ENCODE assay signal across 9 cellular contexts in genomic region chr3:56795807-56796185, GRCh38. TPM values are rescaled to one million over a fixed set of nuclear protein-coding genes. Genes with fewer than 3 reads are reported as not detected.
DNase-seq lines count a peak whose midpoint lies in the region; ATAC-seq and TF ChIP-seq lines count a peak whose summit lies in the region.
"Had no signal": no experiment of that assay in that cellular context is flagged by ENCODE, and none has a peak within 500 bp of the region (broad histone marks: within the 10 kb centered on the region; RNA-seq: fewer than 3 reads in every experiment).

No MANE protein-coding gene starts in this region.

- peaks cover 59% of the 10 kb centered on the region for H3K36me3 Mint-ChIP-seq in stimulated activated naive CD8-positive, alpha-beta T cell treated with anti-CD3 and anti-CD28 coated beads, Interleukin-15, Interleukin-2, amounts not matched to agents 100 ng/mL and 50 ng/mL, for 24 hours (ENCODE audit: low read depth)
- peaks cover 78% of the 10 kb centered on the region for H3K36me3 Mint-ChIP-seq in activated CD8-positive, alpha-beta T cell treated with anti-CD3 and anti-CD28 coated beads, Interleukin-2, amount 10 ng/mL, durations not matched to agents 7 days and 5 days (ENCODE audit: low read depth)

- no peaks in the 10 kb centered on the region for H3K36me3 ChIP-seq in left lung
- H3K36me3 ChIP-seq: ovary had no signal

- H3K9me3 Mint-ChIP-seq in stimulated activated naive CD8-positive, alpha-beta T cell treated with anti-CD3 and anti-CD28 coated beads, Interleukin-15, Interleukin-2, amounts not matched to agents 100 ng/mL and 50 ng/mL, for 24 hours, result peaks cover 4% of the 10 kb centered on the region
- no peaks in the 10 kb centered on the region for H3K9me3 Mint-ChIP-seq in activated CD8-positive, alpha-beta T cell treated with anti-CD3 and anti-CD28 coated beads, Interleukin-2, amount 10 ng/mL, durations not matched to agents 7 days and 5 days (ENCODE audit: insufficient read depth)

- intact Hi-C loops in left lung (cut with DNase I), result loop anchor here in 1 of 2 donors (5.0 kb wide), 1 partner anchor 93 kb away; no protein-coding TSS in a partner anchor

- POLR2A ChIA-PET in activated CD8-positive, alpha-beta T cell treated with anti-CD3 and anti-CD28 coated beads, Interleukin-2, amount 10 ng/mL, durations not matched to agents 7 days and 5 days (lab: Charles Lee), result interaction anchor here (1.3 to 10.9 kb wide), 3 partner anchors 10 to 76 kb away, joined by 4 to 309 read pairs (median 4); no protein-coding TSS in a partner anchor

- peak overlapping the region; percentile 70 to 74 for H3K27ac ChIP-seq in left lung
- H3K27ac ChIP-seq: ovary had no signal

- CTCF ChIA-PET in activated CD8-positive, alpha-beta T cell treated with anti-CD3 and anti-CD28 coated beads, Interleukin-2, amount 10 ng/mL, durations not matched to agents 7 days and 5 days (lab: Charles Lee), result interaction anchor here (1.2 to 8.0 kb wide), 3 partner anchors 37 to 92 kb away, joined by 3 to 242 read pairs (median 3); no protein-coding TSS in a partner anchor

- no peaks in the 10 kb centered on the region for H3K27me3 ChIP-seq in left lung
- H3K27me3 ChIP-seq: ovary had no signal

- no peaks in the 10 kb centered on the region for H3K27me3 Mint-ChIP-seq in stimulated activated naive CD8-positive, alpha-beta T cell treated with anti-CD3 and anti-CD28 coated beads, Interleukin-15, Interleukin-2, amounts not matched to agents 100 ng/mL and 50 ng/mL, for 24 hours
- no peaks in the 10 kb centered on the region for H3K27me3 Mint-ChIP-seq in activated CD8-positive, alpha-beta T cell treated with anti-CD3 and anti-CD28 coated beads, Interleukin-2, amount 10 ng/mL, durations not matched to agents 7 days and 5 days (ENCODE audit: low read depth)

- H3K4me1 ChIP-seq in left lung, result peaks cover 20 to 90% of the 10 kb centered on the region in 2 donors

- ATAC-seq in stimulated activated naive CD8-positive, alpha-beta T cell treated with anti-CD3 and anti-CD28 coated beads, Interleukin-15, Interleukin-2, amounts not matched to agents 100 U/mL and 50 U/mL, for 24 hours, result no peak
- ATAC-seq in activated CD8-positive, alpha-beta T cell treated with anti-CD3 and anti-CD28 coated beads, Interleukin-2, amount 10 ng/mL, durations not matched to agents 7 days and 5 days, result no peak
- ATAC-seq in left lung, result peak; percentile 4

- peak overlapping the region; percentile 76 for H3K4me3 Mint-ChIP-seq in stimulated activated naive CD8-positive, alpha-beta T cell treated with anti-CD3 and anti-CD28 coated beads, Interleukin-15, Interleukin-2, amounts not matched to agents 100 ng/mL and 50 ng/mL, for 24 hours
- H3K4me3 Mint-ChIP-seq in activated CD8-positive, alpha-beta T cell treated with anti-CD3 and anti-CD28 coated beads, Interleukin-2, amount 10 ng/mL, durations not matched to agents 7 days and 5 days, result peak overlapping the region; percentile 83

- no peak for DNase-seq in stimulated activated naive CD8-positive, alpha-beta T cell treated with anti-CD3 and anti-CD28 coated beads, Interleukin-15, Interleukin-2, amounts not matched to agents 100 U/mL and 50 U/mL, for 24 hours
- DNase-seq in activated CD8-positive, alpha-beta T cell treated with anti-CD3 and anti-CD28 coated beads, Interleukin-2, amount 10 ng/mL, durations not matched to agents 7 days and 5 days, result no peak
- no peak for DNase-seq in left lung
- no peak for DNase-seq in C1 segment of cervical spinal cord (lab: John Stamatoyannopoulos, UW)
- no peak for DNase-seq in stimulated activated CD4-positive, alpha-beta T cell treated with anti-CD3 and anti-CD28 coated beads, Interleukin-4, amount 100 ng/mL, for 4 hours
- no peak for DNase-seq in globus pallidus (ENCODE audit: low spot score)
- DNase-seq in activated CD4-positive, CD25-positive, alpha-beta regulatory T cell treated with anti-CD3 and anti-CD28 coated beads, Interleukin-2, amount 50 U/mL, for 72 hours, result no peak
- DNase-seq: ovary had no signal

- peaks cover 88% of the 10 kb centered on the region for H3K4me1 Mint-ChIP-seq in stimulated activated naive CD8-positive, alpha-beta T cell treated with anti-CD3 and anti-CD28 coated beads, Interleukin-15, Interleukin-2, amounts not matched to agents 100 ng/mL and 50 ng/mL, for 24 hours (ENCODE audit: low read depth)
- peaks cover 70% of the 10 kb centered on the region for H3K4me1 Mint-ChIP-seq in activated CD8-positive, alpha-beta T cell treated with anti-CD3 and anti-CD28 coated beads, Interleukin-2, amount 10 ng/mL, durations not matched to agents 7 days and 5 days (ENCODE audit: low read depth)

- TF ChIP-seq CTCF in left lung (IDR thresholded peaks at IDR 0.05), result no peak

- no peaks in the 10 kb centered on the region for H3K9me3 ChIP-seq in left lung
- H3K9me3 ChIP-seq: ovary had no signal

- H3K4me3 ChIP-seq in left lung, result no peak overlapping the region
- H3K4me3 ChIP-seq: ovary had no signal

- peak overlapping the region; percentile 87 for H3K27ac Mint-ChIP-seq in stimulated activated naive CD8-positive, alpha-beta T cell treated with anti-CD3 and anti-CD28 coated beads, Interleukin-15, Interleukin-2, amounts not matched to agents 100 ng/mL and 50 ng/mL, for 24 hours
- peak overlapping the region; percentile 77 for H3K27ac Mint-ChIP-seq in activated CD8-positive, alpha-beta T cell treated with anti-CD3 and anti-CD28 coated beads, Interleukin-2, amount 10 ng/mL, durations not matched to agents 7 days and 5 days

RNA-seq across cellular contexts. Expression of gene ARHGEF3, which starts 6.0 kb away (rescaled TPM):
- total RNA-seq in activated CD8-positive, alpha-beta T cell treated with anti-CD3 and anti-CD28 coated beads, Interleukin-2, amount 10 ng/mL, durations not matched to agents 7 days and 5 days, result 100 to 1,000 TPM in 1 of 2 experiments, 10 to 100 TPM in 1; 94.6 to 101 TPM
- total RNA-seq in left lung, result 10 to 100 TPM; 24.1 to 34.1 TPM
